10 cellular contexts compared by ENCODE assay signal in genomic region chr10:125023862-125024495, GRCh38.
A peak's percentile ranks its signal among the peaks of the same experiment; 100 is the strongest.
DNase-seq lines count a peak whose midpoint lies in the region; ATAC-seq and TF ChIP-seq lines count a peak whose summit lies in the region.
"Had no signal": no experiment of that assay in that cellular context is flagged by ENCODE, and none has a peak within 500 bp of the region (broad histone marks: within the 10 kb centered on the region; RNA-seq: fewer than 3 reads in every experiment).

No MANE protein-coding gene starts in this region.

- TF ChIP-seq CTCF in liver (IDR thresholded peaks at IDR 0.05; ENCODE audit: low read depth, low read length, missing input control) = no peak
- no peak for TF ChIP-seq CTCF in tibial artery (IDR thresholded peaks at IDR 0.05)

- 26% methylated on average over 26 of the region's 26 CpGs for WGBS in liver

- H3K27me3 ChIP-seq in liver (ENCODE audit: control insufficient read depth in 4 of 4, insufficient read depth in 4 of 4, low read length in 3 of 4) (no peaks in the 10 kb centered on the region), tibial artery (no peaks in the 10 kb centered on the region)

- DNase-seq in NCI-H1436 (lab: John Stamatoyannopoulos, UW) (peak; percentile 97), tibial artery (peak in 1 of 2 donors; percentile 80)
- DNase-seq: activated B cell treated with CpG ODN at 0.5 μM for 24 hours, MM.1S had no signal

- H3K36me3 ChIP-seq in liver (ENCODE audit: control insufficient read depth in 4 of 4, insufficient read depth in 3 of 4, low read depth in 1 of 4, low read length in 3 of 4) = no peaks in the 10 kb centered on the region
- peaks cover 0 to 24% (median 12%) of the 10 kb centered on the region in 3 donors for H3K36me3 ChIP-seq in tibial artery

- peaks cover 2 to 30% (median 20%) of the 10 kb centered on the region in 4 donors for H3K4me1 ChIP-seq in liver (ENCODE audit: control insufficient read depth in 4 of 4, insufficient read depth in 4 of 4, low read length in 3 of 4)
- peaks cover 0 to 100% (median 91%) of the 10 kb centered on the region in 4 donors for H3K4me1 ChIP-seq in tibial artery

- H3K9me3 ChIP-seq in liver (ENCODE audit: control insufficient read depth in 4 of 4, low read length in 3 of 4) = peaks cover 0 to 2% (median 0%) of the 10 kb centered on the region in 4 donors
- no peaks in the 10 kb centered on the region for H3K9me3 ChIP-seq in tibial artery

- no peak for TF ChIP-seq RAD21 in liver (IDR thresholded peaks at IDR 0.05)

- no peak overlapping the region for H3K9ac ChIP-seq in liver (ENCODE audit: low read depth in 1 of 2, low read length in 2 of 2)

- intact Hi-C loops in tibial artery (cut with DNase I; ENCODE audit: low total_unique reads) = no loop called here

- H3K27ac ChIP-seq in angular gyrus (ENCODE audit: low read depth, low read length) (peak overlapping the region; percentile 52), liver (ENCODE audit: low read depth in 1 of 2, low read length in 2 of 2) (no peak overlapping the region), tibial artery (peak overlapping the region; percentile 85 to 90)

- ATAC-seq in GM19035 (IDR thresholded peaks at IDR 0.05; ENCODE audit: unreplicated experiment) (no peak), HG03095 (IDR thresholded peaks at IDR 0.05; ENCODE audit: unreplicated experiment) (no peak), HG02763 (IDR thresholded peaks at IDR 0.05; ENCODE audit: unreplicated experiment) (no peak), GM21825 (IDR thresholded peaks at IDR 0.05; ENCODE audit: unreplicated experiment) (no peak)

- H3K4me3 ChIP-seq in liver (ENCODE audit: low read depth in 1 of 3, low read length in 3 of 3) (peak overlapping the region in 2 of 3 donors; percentile 34 to 52), tibial artery (peak overlapping the region; percentile 4 to 10)

TF ChIP-seq in liver, 16 proteins besides CTCF, POLR2A, EP300 and RAD21:
- peak in 1 of 2 donors; percentile 16 for TF ChIP-seq HNF4A (conservative IDR thresholded peaks at IDR 0.05)
- TF ChIP-seq MAX (IDR thresholded peaks at IDR 0.05) = no peak
- TF ChIP-seq SP1 (IDR thresholded peaks at IDR 0.05) = peak; percentile 28
- TF ChIP-seq HNF4G (IDR thresholded peaks at IDR 0.05) = no peak
- TF ChIP-seq YY1 (IDR thresholded peaks at IDR 0.05) = peak; percentile 28

Comparison
In these comparisons a context has a peak if more than half of its experiments do, and no peak if none do; other contexts are left out.
1. H3K27ac ChIP-seq: peak in angular gyrus (single experiment) and tibial artery (2 of 2); none in liver (0 of 2).